In the genomic region with DNA sequence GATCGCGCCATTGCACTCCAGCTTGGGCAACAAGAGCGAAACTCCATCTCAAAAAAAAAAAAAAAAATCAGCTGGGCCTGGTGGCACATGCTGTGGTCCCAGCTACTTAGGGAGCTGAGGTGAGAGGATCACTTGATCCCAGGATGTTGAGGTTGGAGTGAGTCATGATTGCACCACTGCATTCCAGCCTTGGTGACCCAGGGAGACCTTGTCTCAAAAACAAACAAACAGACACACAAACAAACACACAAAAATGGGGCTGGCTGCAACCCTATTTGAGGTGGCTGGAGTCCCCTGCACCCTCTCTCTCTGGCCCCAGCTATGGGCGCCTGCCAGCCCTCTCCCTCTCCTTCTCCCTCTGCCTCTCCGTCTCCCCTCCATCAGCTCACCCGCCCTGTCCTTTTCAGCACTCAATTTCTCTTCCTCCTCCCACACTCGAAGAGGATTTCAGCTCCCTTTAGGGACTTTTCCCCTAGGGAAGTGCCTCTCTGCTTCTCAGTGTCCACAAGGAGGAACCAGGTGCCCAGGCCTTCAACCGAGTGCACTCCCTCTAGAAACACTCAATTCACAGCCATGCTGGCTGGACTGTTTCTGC, we compare ENCODE assay signal across 11 cellular contexts. TPM values are rescaled to one million over a fixed set of nuclear protein-coding genes. Genes with fewer than 3 reads are reported as not detected.
DNase-seq lines count a peak whose midpoint lies in the region; ATAC-seq and TF ChIP-seq lines count a peak whose summit lies in the region.
"Had no signal": no experiment of that assay in that cellular context is flagged by ENCODE, and none has a peak within 500 bp of the region (broad histone marks: within the 10 kb centered on the region; RNA-seq: fewer than 3 reads in every experiment).

No MANE protein-coding gene starts in this region.

- H3K36me3 ChIP-seq in Panc1 (ENCODE audit: control insufficient read depth, insufficient read depth, low read length): no peaks in the 10 kb centered on the region
- H3K36me3 ChIP-seq in fibroblast of lung (ENCODE audit: control insufficient read depth, insufficient read depth, low read length): no peaks in the 10 kb centered on the region
- no peaks in the 10 kb centered on the region for H3K36me3 ChIP-seq in smooth muscle cell (ENCODE audit: low read depth)

- H2AFZ ChIP-seq in fibroblast of lung (ENCODE audit: low read length) (no peak overlapping the region), smooth muscle cell (ENCODE audit: low read depth) (no peak overlapping the region)

- peaks cover 11% of the 10 kb centered on the region for H3F3A ChIP-seq in smooth muscle cell (ENCODE audit: low read depth)

- DNase-seq in DMS79 (lab: John Stamatoyannopoulos, UW) (peak; percentile 17), DMS79 treated with DMSO at 0.1 percent for 48 hours (lab: John Stamatoyannopoulos, UW) (no peak), Panc1 (ENCODE audit: low read depth, low spot score) (peak; percentile 96), fibroblast of lung (ENCODE audit: low read depth in 2 of 2) (peak; percentile 61 to 70), smooth muscle cell (lab: John Stamatoyannopoulos, UW; ENCODE audit: unreplicated experiment) (no peak)
- DNase-seq in activated CD4-positive, alpha-beta T cell treated with anti-CD3 and anti-CD28 coated beads, Interleukin-2, amount 10 ng/mL, durations not matched to agents 7 days and 5 days: no peak
- DNase-seq: activated naive CD4-positive, alpha-beta T cell treated with anti-CD3 and anti-CD28 coated beads for 36 hours; SIG-M5 had no signal

- in situ Hi-C loops in Panc1 (cut with HindIII; ENCODE audit: low pct_unique_long_range_greater_than_20kb, low sequenced_read_pairs): no loop called here

- no peaks in the 10 kb centered on the region for H3K27me3 Mint-ChIP-seq in activated CD4-positive, alpha-beta T cell treated with anti-CD3 and anti-CD28 coated beads, Interleukin-2, amount 10 ng/mL, durations not matched to agents 7 days and 5 days

- H3K9ac ChIP-seq in fibroblast of lung (ENCODE audit: insufficient read depth, low read length): no peak overlapping the region
- H3K9ac ChIP-seq in smooth muscle cell (ENCODE audit: low read depth): peak overlapping the region; percentile 82

- POLR2A ChIA-PET in Panc1 (lab: Charles Lee): interaction anchor here (0.7 kb wide), 3 partner anchors 10 to 31 kb away, joined by 5 to 9 read pairs (median 5); no protein-coding TSS in a partner anchor
- POLR2A ChIA-PET in activated CD4-positive, alpha-beta T cell treated with anti-CD3 and anti-CD28 coated beads, Interleukin-2, amount 10 ng/mL, durations not matched to agents 7 days and 5 days (lab: Charles Lee): no interaction called here

- peak; percentile 81 for ATAC-seq in Panc1
- no peak for ATAC-seq in HG03025 (IDR thresholded peaks at IDR 0.05; ENCODE audit: low FRiP score, unreplicated experiment)
- no peak for ATAC-seq in HG03520 (IDR thresholded peaks at IDR 0.05; ENCODE audit: unreplicated experiment)

- H3K27ac ChIP-seq in Panc1 (ENCODE audit: low read length): peak overlapping the region; percentile 85
- H3K27ac ChIP-seq in fibroblast of lung (ENCODE audit: insufficient read depth, low read length): no peak overlapping the region
- H3K27ac ChIP-seq in smooth muscle cell (ENCODE audit: low read depth): peak overlapping the region; percentile 90
- H3K27ac ChIP-seq: 22Rv1 had no signal

- WGBS in smooth muscle cell (ENCODE audit: low lambda C conversion rate): 58% methylated on average over 8 of the region's 8 CpGs

- H3K27ac Mint-ChIP-seq in activated CD4-positive, alpha-beta T cell treated with anti-CD3 and anti-CD28 coated beads, Interleukin-2, amount 10 ng/mL, durations not matched to agents 7 days and 5 days: no peak overlapping the region
- H3K27ac Mint-ChIP-seq: activated naive CD4-positive, alpha-beta T cell treated with anti-CD3 and anti-CD28 coated beads for 36 hours had no signal

- H3K36me3 Mint-ChIP-seq in activated CD4-positive, alpha-beta T cell treated with anti-CD3 and anti-CD28 coated beads, Interleukin-2, amount 10 ng/mL, durations not matched to agents 7 days and 5 days (ENCODE audit: low read depth): no peaks in the 10 kb centered on the region

- TF ChIP-seq CTCF in Panc1 (IDR thresholded peaks at IDR 0.05) (no peak; the same call in 1 of the 2 replicates), fibroblast of lung (conservative IDR thresholded peaks at IDR 0.05 in 1 of 2, IDR thresholded peaks at IDR 0.05 in 1 of 2; ENCODE audit: low read depth in 1 of 2, low read length in 2 of 2) (peak; percentile 28 to 44), smooth muscle cell (IDR thresholded peaks at IDR 0.05; ENCODE audit: borderline replicate concordance, insufficient read depth, poor library complexity, severe bottlenecking) (peak; percentile 15)

- no peaks in the 10 kb centered on the region for H3K9me3 ChIP-seq in Panc1 (ENCODE audit: control insufficient read depth, insufficient read depth, low read depth, low read length)
- H3K9me3 ChIP-seq in fibroblast of lung (ENCODE audit: control insufficient read depth, insufficient read depth, low read depth, low read length): no peaks in the 10 kb centered on the region
- H3K9me3 ChIP-seq in smooth muscle cell (replicated peaks; ENCODE audit: low read depth): no peaks in the 10 kb centered on the region

- intact Hi-C loops in Panc1 (cut with micrococcal nuclease; ENCODE audit: unreplicated experiment): no loop called here

- no TSS peak for BruUV-seq in Panc1 (replicated peaks; lab: Mats Ljungman, UMichigan)

- no peak overlapping the region for H3K4me3 Mint-ChIP-seq in activated CD4-positive, alpha-beta T cell treated with anti-CD3 and anti-CD28 coated beads, Interleukin-2, amount 10 ng/mL, durations not matched to agents 7 days and 5 days
- H3K4me3 Mint-ChIP-seq: activated naive CD4-positive, alpha-beta T cell treated with anti-CD3 and anti-CD28 coated beads for 36 hours had no signal

- no peaks in the 10 kb centered on the region for H3K79me2 ChIP-seq in fibroblast of lung (ENCODE audit: control insufficient read depth, insufficient read depth, low read length)
- H3K79me2 ChIP-seq in smooth muscle cell (ENCODE audit: low read depth): no peaks in the 10 kb centered on the region

- H3K4me2 ChIP-seq in fibroblast of lung (ENCODE audit: extremely low read depth, insufficient read depth, low read length) (no peak overlapping the region), smooth muscle cell (no peak overlapping the region)

- no peak overlapping the region for H3K4me3 ChIP-seq in Panc1 (ENCODE audit: low read depth in 2 of 2, low read length in 2 of 2)
- no peak overlapping the region for H3K4me3 ChIP-seq in fibroblast of lung (replicated peaks in 1 of 4; ENCODE audit: control extremely low read depth in 1 of 4, insufficient read depth in 1 of 4, low read depth in 3 of 4, low read length in 4 of 4)
- H3K4me3 ChIP-seq in smooth muscle cell: no peak overlapping the region

- no peaks in the 10 kb centered on the region for H3K9me3 Mint-ChIP-seq in activated CD4-positive, alpha-beta T cell treated with anti-CD3 and anti-CD28 coated beads, Interleukin-2, amount 10 ng/mL, durations not matched to agents 7 days and 5 days
- H3K9me3 Mint-ChIP-seq: activated naive CD4-positive, alpha-beta T cell treated with anti-CD3 and anti-CD28 coated beads for 36 hours had no signal

- H3K4me1 ChIP-seq in Panc1 (ENCODE audit: control insufficient read depth, insufficient read depth, low read length) (peaks cover 42% of the 10 kb centered on the region), fibroblast of lung (ENCODE audit: control insufficient read depth, extremely low read depth, insufficient read depth, low read length) (peaks cover 24% of the 10 kb centered on the region), smooth muscle cell (ENCODE audit: low read depth) (peaks cover 21% of the 10 kb centered on the region)

- H3K27me3 ChIP-seq in Panc1 (ENCODE audit: control insufficient read depth, insufficient read depth, low read length) (no peaks in the 10 kb centered on the region), fibroblast of lung (ENCODE audit: control insufficient read depth, insufficient read depth, low read length) (no peaks in the 10 kb centered on the region), smooth muscle cell (ENCODE audit: low read depth) (no peaks in the 10 kb centered on the region)

- H3K4me1 Mint-ChIP-seq in activated CD4-positive, alpha-beta T cell treated with anti-CD3 and anti-CD28 coated beads, Interleukin-2, amount 10 ng/mL, durations not matched to agents 7 days and 5 days: peaks cover 13% of the 10 kb centered on the region

- H4K20me1 ChIP-seq in fibroblast of lung (ENCODE audit: control insufficient read depth, extremely low read depth, insufficient read depth, low read length) (no peaks in the 10 kb centered on the region), smooth muscle cell (ENCODE audit: low read depth) (no peaks in the 10 kb centered on the region)

- CTCF ChIA-PET in Panc1 (lab: Charles Lee): interaction anchor here (0.6 to 1.5 kb wide), 12 partner anchors 10 to 306 kb away, joined by 3 to 9 read pairs (median 4); no protein-coding TSS in a partner anchor
- CTCF ChIA-PET in activated CD4-positive, alpha-beta T cell treated with anti-CD3 and anti-CD28 coated beads, Interleukin-2, amount 10 ng/mL, durations not matched to agents 7 days and 5 days (lab: Charles Lee): interaction anchor here (0.7 to 2.1 kb wide), 6 partner anchors 14 to 51 kb away, joined by 3 to 8 read pairs (median 4); no protein-coding TSS in a partner anchor

RNA-seq across cellular contexts. Expression of a gene that starts 17.5 kb away (rescaled TPM):
- total RNA-seq in Panc1 (2021; ENCODE audit: unreplicated experiment): 11.1 TPM
- polyA plus RNA-seq in Panc1 (2012; ENCODE audit: insufficient read length): 18.7 TPM
- total RNA-seq in fibroblast of lung: 8.2 and 8.9 TPM in 2 replicates
- 3.5 and 6.6 TPM in 2 replicates for polyA plus RNA-seq in fibroblast of lung
- 6.8 and 9.5 TPM in 2 replicates for polyA plus RNA-seq in fibroblast of lung (2012)
- polyA minus RNA-seq in fibroblast of lung (ENCODE audit: low replicate concordance): 7.0 and 9.8 TPM in 2 replicates
- total RNA-seq in smooth muscle cell: 2.7 and 9.6 TPM in 2 replicates
- 1.3 and 2.5 TPM in 2 replicates for polyA plus RNA-seq in smooth muscle cell
- 10 to 100 TPM; 19.3 to 19.7 TPM for total RNA-seq in activated CD4-positive, alpha-beta T cell treated with anti-CD3 and anti-CD28 coated beads, Interleukin-2, amount 10 ng/mL, durations not matched to agents 7 days and 5 days

RNA-seq across cellular contexts. Expression of a gene that starts 25.5 kb away (rescaled TPM):
- total RNA-seq in Panc1 (2021; ENCODE audit: unreplicated experiment) (87.3 TPM), fibroblast of lung (2.6 and 4.0 TPM in 2 replicates), smooth muscle cell (1.2 and 2.8 TPM in 2 replicates)
- polyA plus RNA-seq in Panc1 (2012; ENCODE audit: insufficient read length): 78.7 TPM
- polyA plus RNA-seq in fibroblast of lung (5.6 and 6.0 TPM in 2 replicates), smooth muscle cell (9.2 and 13.4 TPM in 2 replicates)
- polyA plus RNA-seq in fibroblast of lung (2012): 18.6 and 23.8 TPM in 2 replicates
- 23.4 and 23.6 TPM in 2 replicates for polyA minus RNA-seq in fibroblast of lung (ENCODE audit: low replicate concordance)
- total RNA-seq in activated CD4-positive, alpha-beta T cell treated with anti-CD3 and anti-CD28 coated beads, Interleukin-2, amount 10 ng/mL, durations not matched to agents 7 days and 5 days: under 1 TPM; 0.12 to 0.17 TPM

RNA-seq across cellular contexts. Expression of a gene that starts 48.5 kb away (rescaled TPM):
- not detected for total RNA-seq in Panc1 (2021; ENCODE audit: unreplicated experiment)
- not detected for polyA plus RNA-seq in Panc1 (2012; ENCODE audit: insufficient read length)
- total RNA-seq in fibroblast of lung: under 0.01 and 0.17 TPM in 2 replicates
- polyA plus RNA-seq in fibroblast of lung: 0.07 TPM in 2 replicates
- 0.03 and 0.06 TPM in 2 replicates for polyA plus RNA-seq in fibroblast of lung (2012)
- polyA minus RNA-seq in fibroblast of lung (ENCODE audit: low replicate concordance): not detected in 2 replicates
- not detected in 2 replicates for total RNA-seq in smooth muscle cell
- polyA plus RNA-seq in smooth muscle cell: 0.08 TPM in 1 of 2 replicates, not detected in the other
- not detected for total RNA-seq in activated CD4-positive, alpha-beta T cell treated with anti-CD3 and anti-CD28 coated beads, Interleukin-2, amount 10 ng/mL, durations not matched to agents 7 days and 5 days
- total RNA-seq: activated naive CD4-positive, alpha-beta T cell treated with anti-CD3 and anti-CD28 coated beads for 36 hours had no signal

Comparison
In these comparisons a context has a peak if more than half of its experiments do, and no peak if none do; other contexts are left out.
1. DNase-seq: peak in DMS79 (single experiment), Panc1 (single experiment) and fibroblast of lung (2 of 2); none in DMS79 treated with DMSO at 0.1 percent for 48 hours (single experiment), smooth muscle cell (single experiment) and activated CD4-positive, alpha-beta T cell treated with anti-CD3 and anti-CD28 coated beads, Interleukin-2, amount 10 ng/mL, durations not matched to agents 7 days and 5 days (single experiment).
2. RNA of a gene that starts 25.5 kb away (total RNA-seq): 87.3 TPM in Panc1 (single experiment); 2.6 to 4.0 TPM in fibroblast of lung, 1.2 to 2.8 TPM in smooth muscle cell and 0.12 to 0.17 TPM in activated CD4-positive, alpha-beta T cell treated with anti-CD3 and anti-CD28 coated beads, Interleukin-2, amount 10 ng/mL, durations not matched to agents 7 days and 5 days; every median in the first group is over 10 times any median in the second.